ENCODE assay signal across 19 cellular contexts in genomic region chrX:136619889-136620505, GRCh38. TPM values are rescaled to one million over a fixed set of nuclear protein-coding genes. Genes with fewer than 3 reads are reported as not detected.
DNase-seq lines count a peak whose midpoint lies in the region; ATAC-seq and FAIRE-seq lines count a peak whose summit lies in the region.
"Had no signal": no experiment of that assay in that cellular context is flagged by ENCODE, and none has a peak within 500 bp of the region (broad histone marks: within the 10 kb centered on the region; RNA-seq: fewer than 3 reads in every experiment).

No MANE protein-coding gene starts in this region.

- peaks cover 84% of the 10 kb centered on the region for H3K4me1 Mint-ChIP-seq in stimulated activated naive CD8-positive, alpha-beta T cell treated with anti-CD3 and anti-CD28 coated beads, Interleukin-15, Interleukin-2, amounts not matched to agents 100 ng/mL and 50 ng/mL, for 24 hours (ENCODE audit: low read depth)

- FAIRE-seq in urothelium cell line (lab: Jason Lieb, UNC): no peak

- peaks cover 3 to 6% of the 10 kb centered on the region in 2 donors for H3K9me3 Mint-ChIP-seq in activated naive CD4-positive, alpha-beta T cell treated with anti-CD3 and anti-CD28 coated beads, Interleukin-2, amount 50 U/mL, for 72 hours
- no peaks in the 10 kb centered on the region for H3K9me3 Mint-ChIP-seq in stimulated activated naive CD8-positive, alpha-beta T cell treated with anti-CD3 and anti-CD28 coated beads, Interleukin-15, Interleukin-2, amounts not matched to agents 100 ng/mL and 50 ng/mL, for 24 hours
- H3K9me3 Mint-ChIP-seq: HFFc6 had no signal

- peak in 2 of 3 donors; percentile 27 to 45 for DNase-seq in stimulated activated CD4-positive, alpha-beta T cell treated with anti-CD3 and anti-CD28 coated beads, Interleukin-12 subunit alpha, Interleukin-12 subunit beta, amount 100 ng/mL, for 48 hours (ENCODE audit: low read depth in 2 of 3, low spot score in 1 of 3)
- no peak for DNase-seq in stimulated activated CD4-positive, alpha-beta T cell treated with anti-CD3 and anti-CD28 coated beads, Interleukin-12 subunit alpha, Interleukin-12 subunit beta, amount 100 ng/mL, for 4 hours
- peak; percentile 15 for DNase-seq in activated CD4-positive, alpha-beta T cell treated with anti-CD3 and anti-CD28 coated beads for 1 hour
- peak; percentile 52 to 72 for DNase-seq in activated naive CD4-positive, alpha-beta T cell treated with anti-CD3 and anti-CD28 coated beads, Interleukin-2, amount 50 U/mL, for 72 hours (ENCODE audit: low spot score in 2 of 2)
- DNase-seq in urothelium cell line (ENCODE audit: low spot score) (no peak), OCI-M1 (lab: John Stamatoyannopoulos, UW) (no peak)
- DNase-seq: adrenal gland; colonic mucosa; DMS153; HFFc6; islet precursor cell; NK-92 treated with Interleukin-12 subunit alpha and Interleukin-12 subunit beta, amount 100 ng/mL, for 24 hours; transverse colon had no signal

- peak overlapping the region; percentile 7 for H3K4me3 Mint-ChIP-seq in stimulated activated naive CD8-positive, alpha-beta T cell treated with anti-CD3 and anti-CD28 coated beads, Interleukin-15, Interleukin-2, amounts not matched to agents 100 ng/mL and 50 ng/mL, for 24 hours
- H3K4me3 Mint-ChIP-seq: HFFc6 had no signal

- H3K27ac Mint-ChIP-seq in activated naive CD4-positive, alpha-beta T cell treated with anti-CD3 and anti-CD28 coated beads, Interleukin-2, amount 50 U/mL, for 72 hours: peak overlapping the region; percentile 91 to 97
- peak overlapping the region; percentile 89 for H3K27ac Mint-ChIP-seq in stimulated activated naive CD8-positive, alpha-beta T cell treated with anti-CD3 and anti-CD28 coated beads, Interleukin-15, Interleukin-2, amounts not matched to agents 100 ng/mL and 50 ng/mL, for 24 hours
- H3K27ac Mint-ChIP-seq: HFFc6 had no signal

- H3K36me3 Mint-ChIP-seq in activated naive CD4-positive, alpha-beta T cell treated with anti-CD3 and anti-CD28 coated beads, Interleukin-2, amount 50 U/mL, for 72 hours: peaks cover 0 to 13% of the 10 kb centered on the region in 2 donors
- no peaks in the 10 kb centered on the region for H3K36me3 Mint-ChIP-seq in stimulated activated naive CD8-positive, alpha-beta T cell treated with anti-CD3 and anti-CD28 coated beads, Interleukin-15, Interleukin-2, amounts not matched to agents 100 ng/mL and 50 ng/mL, for 24 hours (ENCODE audit: low read depth)

- ATAC-seq in activated naive CD4-positive, alpha-beta T cell treated with anti-CD3 and anti-CD28 coated beads, Interleukin-2, amount 50 U/mL, for 72 hours: peak; percentile 81 to 86
- ATAC-seq in HG03565 (IDR thresholded peaks at IDR 0.05; ENCODE audit: unreplicated experiment): no peak

- no peaks in the 10 kb centered on the region for H3K27me3 Mint-ChIP-seq in stimulated activated naive CD8-positive, alpha-beta T cell treated with anti-CD3 and anti-CD28 coated beads, Interleukin-15, Interleukin-2, amounts not matched to agents 100 ng/mL and 50 ng/mL, for 24 hours

RNA-seq across cellular contexts. Expression of gene CD40LG, which starts 28.0 kb away (rescaled TPM):
- 100 to 1,000 TPM in 1 of 2 donors, 10 to 100 TPM in 1; 80.0 to 134 TPM for total RNA-seq in activated naive CD4-positive, alpha-beta T cell treated with anti-CD3 and anti-CD28 coated beads, Interleukin-2, amount 50 U/mL, for 72 hours
- total RNA-seq: epithelial cell of proximal tubule, HFFc6, MCF 10A, mesenteric fat pad, SJSA1 had no signal

Comparison
In these comparisons a context has a peak if more than half of its experiments do, and no peak if none do; other contexts are left out.
1. DNase-seq: peak in stimulated activated CD4-positive, alpha-beta T cell treated with anti-CD3 and anti-CD28 coated beads, Interleukin-12 subunit alpha, Interleukin-12 subunit beta, amount 100 ng/mL, for 48 hours (2 of 3), activated CD4-positive, alpha-beta T cell treated with anti-CD3 and anti-CD28 coated beads for 1 hour (single experiment) and activated naive CD4-positive, alpha-beta T cell treated with anti-CD3 and anti-CD28 coated beads, Interleukin-2, amount 50 U/mL, for 72 hours (2 of 2); none in stimulated activated CD4-positive, alpha-beta T cell treated with anti-CD3 and anti-CD28 coated beads, Interleukin-12 subunit alpha, Interleukin-12 subunit beta, amount 100 ng/mL, for 4 hours (single experiment), urothelium cell line (single experiment) and OCI-M1 (single experiment).